25 cellular contexts compared by ENCODE assay signal in genomic region chr20:63333241-63333836, GRCh38. TPM values are rescaled to one million over a fixed set of nuclear protein-coding genes. Genes with fewer than 3 reads are reported as not detected.
A peak's percentile ranks its signal among the peaks of the same experiment; 100 is the strongest.
DNase-seq lines count a peak whose midpoint lies in the region; ATAC-seq, FAIRE-seq and TF ChIP-seq lines count a peak whose summit lies in the region.
"Had no signal": no experiment of that assay in that cellular context is flagged by ENCODE, and none has a peak within 500 bp of the region (broad histone marks: within the 10 kb centered on the region; RNA-seq: fewer than 3 reads in every experiment).

No MANE protein-coding gene starts in this region.

- no peak overlapping the region for H3K4me3 Mint-ChIP-seq in nephron progenitor cell
- H3K4me3 Mint-ChIP-seq in natural killer cell: no peak overlapping the region
- H3K4me3 Mint-ChIP-seq: activated naive CD8-positive, alpha-beta T cell treated with anti-CD3 and anti-CD28 coated beads for 36 hours; central memory CD8-positive, alpha-beta T cell; stimulated activated naive CD8-positive, alpha-beta T cell treated with anti-CD3 and anti-CD28 coated beads, Interleukin-15, amount 100 ng/mL, for 72 hours had no signal

- TF ChIP-seq CTCF in nephron progenitor cell (IDR thresholded peaks at IDR 0.05) (no peak), natural killer cell (IDR thresholded peaks at IDR 0.05) (no peak), coronary artery (IDR thresholded peaks at IDR 0.05) (no peak)

- DNase-seq in COR-L47 (lab: John Stamatoyannopoulos, UW) (peak; percentile 23), HTR-8/SVneo (ENCODE audit: insufficient read length, low spot score) (no peak), cerebellum (ENCODE audit: low spot score) (peak; percentile 66), nephron progenitor cell (peak; percentile 35), natural killer cell (no peak), coronary artery (ENCODE audit: low spot score) (no peak)
- DNase-seq: activated CD4-positive, alpha-beta T cell treated with anti-CD3 and anti-CD28 coated beads for 48 hours; activated CD8-positive, alpha-beta memory T cell treated with anti-CD3 and anti-CD28 coated beads for 24 hours; activated effector memory CD4-positive, alpha-beta T cell treated with anti-CD3 and anti-CD28 coated beads, Interleukin-2, amount 50 U/mL, for 16 hours; activated naive CD8-positive, alpha-beta T cell treated with anti-CD3 and anti-CD28 coated beads for 36 hours; activated T-cell treated with anti-CD3 and anti-CD28 coated beads, Interleukin-2, amount 50 U/mL, for 1 hour; glutamatergic neuron; HCEC 1CT; NCI-H1417; NCI-H2081 treated with DMSO at 0.1 percent for 48 hours; SHP77 treated with DMSO at 0.1 percent for 48 hours; stimulated activated naive CD8-positive, alpha-beta T cell treated with anti-CD3 and anti-CD28 coated beads, Interleukin-15, amount 100 ng/mL, for 72 hours had no signal

- intact Hi-C loops in natural killer cell (cut with micrococcal nuclease): no loop called here

- H3K27ac Mint-ChIP-seq in nephron progenitor cell (no peak overlapping the region), natural killer cell (no peak overlapping the region)
- H3K27ac Mint-ChIP-seq: activated naive CD8-positive, alpha-beta T cell treated with anti-CD3 and anti-CD28 coated beads for 36 hours; stimulated activated naive CD8-positive, alpha-beta T cell treated with anti-CD3 and anti-CD28 coated beads, Interleukin-15, amount 100 ng/mL, for 72 hours had no signal

- ATAC-seq in natural killer cell: no peak
- ATAC-seq in HG03095 (IDR thresholded peaks at IDR 0.05; ENCODE audit: unreplicated experiment): no peak
- ATAC-seq: stimulated activated naive CD8-positive, alpha-beta T cell treated with anti-CD3 and anti-CD28 coated beads, Interleukin-15, amount 100 ng/mL, for 72 hours had no signal

- H3K4me1 Mint-ChIP-seq in nephron progenitor cell (peaks cover 58% of the 10 kb centered on the region), natural killer cell (no peaks in the 10 kb centered on the region)
- H3K4me1 Mint-ChIP-seq: activated naive CD8-positive, alpha-beta T cell treated with anti-CD3 and anti-CD28 coated beads for 36 hours; central memory CD8-positive, alpha-beta T cell; stimulated activated naive CD8-positive, alpha-beta T cell treated with anti-CD3 and anti-CD28 coated beads, Interleukin-15, amount 100 ng/mL, for 72 hours had no signal

- H3K27ac ChIP-seq in coronary artery: no peak overlapping the region
- H3K27ac ChIP-seq: KMS-11, VCaP had no signal

- peaks cover 20% of the 10 kb centered on the region for H3K9me3 Mint-ChIP-seq in nephron progenitor cell
- peaks cover 6 to 7% of the 10 kb centered on the region in 2 donors for H3K9me3 Mint-ChIP-seq in natural killer cell

- H3K36me3 Mint-ChIP-seq in nephron progenitor cell (ENCODE audit: low read depth): peaks cover 6% of the 10 kb centered on the region
- peaks cover 6% of the 10 kb centered on the region for H3K36me3 Mint-ChIP-seq in natural killer cell
- H3K36me3 Mint-ChIP-seq: activated naive CD8-positive, alpha-beta T cell treated with anti-CD3 and anti-CD28 coated beads for 36 hours had no signal

- H3K27me3 Mint-ChIP-seq in nephron progenitor cell (ENCODE audit: low read depth, poor library complexity) (peaks cover 24% of the 10 kb centered on the region), natural killer cell (ENCODE audit: low read depth in 2 of 2) (peaks cover 10 to 17% of the 10 kb centered on the region in 2 donors)

- FAIRE-seq in HTR-8/SVneo (lab: Jason Lieb, UNC): peak; percentile 31
- FAIRE-seq: GM19239 had no signal

- H3K4me3 ChIP-seq in coronary artery: no peak overlapping the region

RNA-seq across cellular contexts. Expression of gene CHRNA4, which starts 27.8 kb away (rescaled TPM):
- total RNA-seq in cerebellum (7.0 TPM), natural killer cell (not detected)
- total RNA-seq: activated naive CD8-positive, alpha-beta T cell treated with anti-CD3 and anti-CD28 coated beads for 36 hours; kidney epithelial cell; NCI-H460; pulmonary artery endothelial cell had no signal

RNA-seq across cellular contexts. Expression of gene COL20A1, which starts 40.4 kb away (rescaled TPM):
- total RNA-seq in cerebellum (2.7 TPM), natural killer cell (under 1 TPM in 2 of 3 donors, not detected in 1; 0.12 to 0.33 TPM)
- total RNA-seq: kidney epithelial cell, pulmonary artery endothelial cell had no signal

Comparison
In these comparisons a context has a peak if more than half of its experiments do, and no peak if none do; other contexts are left out.
1. DNase-seq: peak in COR-L47 (single experiment), cerebellum (single experiment) and nephron progenitor cell (single experiment); none in HTR-8/SVneo (single experiment), natural killer cell (single experiment) and coronary artery (single experiment).